In genomic region chr9:2824564-2824963, GRCh38 we compare ENCODE assay signal across 1 cellular context.
TF ChIP-seq lines count a peak whose summit lies in the region.

No MANE protein-coding gene starts in this region.

TF ChIP-seq in HepG2, 621 proteins besides CTCF, POLR2A, EP300 and RAD21 (continued from another document):
- TF ChIP-seq ZBTB33 (CRISPR knock-in tag; IDR thresholded peaks at IDR 0.05) (peak; percentile 97), ZNF687 (CRISPR knock-in tag; IDR thresholded peaks at IDR 0.05) (0 out of 2 replicates have a peak, but pooled peaks have one; percentile 12)
